ENCODE assay signal across 8 cellular contexts in the genomic region with DNA sequence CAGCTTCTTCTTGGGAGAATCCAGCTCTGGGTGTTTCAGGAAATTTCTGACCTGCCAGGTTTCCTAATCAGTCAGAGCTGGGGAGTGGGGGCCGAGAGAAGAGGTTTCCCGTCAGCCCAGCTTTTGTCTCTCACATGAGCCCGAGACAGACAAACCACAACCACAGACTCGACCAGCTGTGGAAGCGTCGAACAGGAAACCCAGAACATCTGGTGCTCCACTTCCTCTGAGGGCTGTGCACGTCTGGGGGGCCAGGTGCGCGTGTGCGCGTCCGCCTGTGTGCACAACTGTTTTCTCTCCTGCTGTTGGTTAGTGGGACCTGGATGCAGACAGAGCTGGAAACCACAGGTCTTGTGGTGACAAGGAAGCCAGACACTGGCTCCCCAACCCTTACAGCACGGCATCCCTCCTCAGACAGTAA.
DNase-seq lines count a peak whose midpoint lies in the region; ATAC-seq and TF ChIP-seq lines count a peak whose summit lies in the region.

No MANE protein-coding gene starts in this region.

- POLR2A ChIA-PET in WTC11 (lab: Charles Lee) (no interaction called here), RWPE1 (lab: Yijun Ruan, JAX; ENCODE audit: low non-redundant PET) (no interaction called here)

- H3K4me1 Mint-ChIP-seq in T-helper 17 cell (peaks cover 46% of the 10 kb centered on the region), WTC11 (peaks cover 21% of the 10 kb centered on the region)
- peaks cover 49% of the 10 kb centered on the region for H3K4me1 Mint-ChIP-seq in activated naive CD8-positive, alpha-beta T cell (ENCODE audit: low read depth)

- no peak for TF ChIP-seq CTCF in WTC11 (IDR thresholded peaks at IDR 0.05)
- no peak for TF ChIP-seq CTCF in RWPE1 (conservative IDR thresholded peaks at IDR 0.05; ENCODE audit: low read depth)

- in situ Hi-C loops in GM18951 (cut with MboI; ENCODE audit: low sequenced_read_pairs, unreplicated experiment): no loop called here

- peak; percentile 23 for TF ChIP-seq POLR2A in GM18951 (IDR thresholded peaks at IDR 0.05; ENCODE audit: extremely low read depth, insufficient read depth, insufficient read length)

- H3K27me3 Mint-ChIP-seq in T-helper 17 cell (no peaks in the 10 kb centered on the region), WTC11 (ENCODE audit: low read depth) (no peaks in the 10 kb centered on the region)
- H3K27me3 Mint-ChIP-seq in activated naive CD8-positive, alpha-beta T cell: peaks cover 1% of the 10 kb centered on the region

- H3K27ac Mint-ChIP-seq in T-helper 17 cell (peak overlapping the region; percentile 83), WTC11 (no peak overlapping the region)
- H3K27ac Mint-ChIP-seq in activated naive CD8-positive, alpha-beta T cell: peak overlapping the region; percentile 54

- no peaks in the 10 kb centered on the region for H3K9me3 ChIP-seq in T-helper 17 cell (ENCODE audit: control insufficient read depth, low read length, poor library complexity, severe bottlenecking)

- peak overlapping the region; percentile 66 for H3K4me3 Mint-ChIP-seq in T-helper 17 cell
- H3K4me3 Mint-ChIP-seq in activated naive CD8-positive, alpha-beta T cell: peak overlapping the region; percentile 74
- H3K4me3 Mint-ChIP-seq in WTC11: no peak overlapping the region

- ATAC-seq in HG03066 (IDR thresholded peaks at IDR 0.05; ENCODE audit: low read depth, unreplicated experiment) (peak; percentile 70), T-helper 17 cell (peak; percentile 71), WTC11 (no peak)

- DNase-seq in T-helper 17 cell (peak; percentile 53 to 77 (median 66)), WTC11 (ENCODE audit: low spot score) (no peak), HuH-7 (ENCODE audit: low spot score) (no peak), RWPE1 (ENCODE audit: low spot score) (no peak)
- DNase-seq in stimulated activated CD8-positive, alpha-beta memory T cell treated with anti-CD3 and anti-CD28 coated beads, Interleukin-12 subunit alpha, Interleukin-12 subunit beta, amount 100 ng/mL, for 4 hours (ENCODE audit: low read depth): peak; percentile 32

- no peaks in the 10 kb centered on the region for H3K9me3 Mint-ChIP-seq in activated naive CD8-positive, alpha-beta T cell (ENCODE audit: low read depth)
- H3K9me3 Mint-ChIP-seq in WTC11: no peaks in the 10 kb centered on the region

- H3K36me3 Mint-ChIP-seq in T-helper 17 cell (ENCODE audit: low read depth): no peaks in the 10 kb centered on the region
- no peaks in the 10 kb centered on the region for H3K36me3 Mint-ChIP-seq in activated naive CD8-positive, alpha-beta T cell
- no peaks in the 10 kb centered on the region for H3K36me3 Mint-ChIP-seq in WTC11

- no peak overlapping the region for H3K27ac ChIP-seq in RWPE1

- CTCF ChIA-PET in WTC11 (lab: Charles Lee): no interaction called here
- CTCF ChIA-PET in RWPE1 (lab: Yijun Ruan, JAX): interaction anchor here (0.6 to 1.2 kb wide), 2 partner anchors 65 to 137 kb away, joined by 3 to 5 read pairs; no protein-coding TSS in a partner anchor

TF ChIP-seq in WTC11, 78 proteins besides CTCF, POLR2A, EP300 and RAD21:
- TF ChIP-seq ZNF121 (CRISPR knock-in tag; IDR thresholded peaks at IDR 0.05) (no peak), OVOL2 (CRISPR knock-in tag; IDR thresholded peaks at IDR 0.05; ENCODE audit: borderline replicate concordance) (no peak), E2F1 (CRISPR knock-in tag; IDR thresholded peaks at IDR 0.05) (no peak), HMGA2 (CRISPR knock-in tag; IDR thresholded peaks at IDR 0.05) (no peak), IRF2 (CRISPR knock-in tag; IDR thresholded peaks at IDR 0.05; ENCODE audit: borderline replicate concordance, low read depth) (no peak), ZNF219 (CRISPR knock-in tag; IDR thresholded peaks at IDR 0.05; ENCODE audit: borderline replicate concordance) (no peak), TEAD1 (CRISPR knock-in tag; IDR thresholded peaks at IDR 0.05) (no peak), PRDM15 (CRISPR knock-in tag; IDR thresholded peaks at IDR 0.05) (no peak), NFYB (CRISPR knock-in tag; conservative IDR thresholded peaks at IDR 0.05; ENCODE audit: low read depth) (no peak), ZNF416 (CRISPR knock-in tag; IDR thresholded peaks at IDR 0.05) (no peak), SOX15 (CRISPR knock-in tag; IDR thresholded peaks at IDR 0.05) (no peak), MXD4 (CRISPR knock-in tag; IDR thresholded peaks at IDR 0.05; ENCODE audit: borderline replicate concordance) (no peak)
- TF ChIP-seq, protein P1, sequence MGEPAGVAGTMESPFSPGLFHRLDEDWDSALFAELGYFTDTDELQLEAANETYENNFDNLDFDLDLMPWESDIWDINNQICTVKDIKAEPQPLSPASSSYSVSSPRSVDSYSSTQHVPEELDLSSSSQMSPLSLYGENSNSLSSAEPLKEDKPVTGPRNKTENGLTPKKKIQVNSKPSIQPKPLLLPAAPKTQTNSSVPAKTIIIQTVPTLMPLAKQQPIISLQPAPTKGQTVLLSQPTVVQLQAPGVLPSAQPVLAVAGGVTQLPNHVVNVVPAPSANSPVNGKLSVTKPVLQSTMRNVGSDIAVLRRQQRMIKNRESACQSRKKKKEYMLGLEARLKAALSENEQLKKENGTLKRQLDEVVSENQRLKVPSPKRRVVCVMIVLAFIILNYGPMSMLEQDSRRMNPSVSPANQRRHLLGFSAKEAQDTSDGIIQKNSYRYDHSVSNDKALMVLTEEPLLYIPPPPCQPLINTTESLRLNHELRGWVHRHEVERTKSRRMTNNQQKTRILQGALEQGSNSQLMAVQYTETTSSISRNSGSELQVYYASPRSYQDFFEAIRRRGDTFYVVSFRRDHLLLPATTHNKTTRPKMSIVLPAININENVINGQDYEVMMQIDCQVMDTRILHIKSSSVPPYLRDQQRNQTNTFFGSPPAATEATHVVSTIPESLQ (CRISPR knock-in tag; IDR thresholded peaks at IDR 0.05): no peak
- TF ChIP-seq, protein P2, sequence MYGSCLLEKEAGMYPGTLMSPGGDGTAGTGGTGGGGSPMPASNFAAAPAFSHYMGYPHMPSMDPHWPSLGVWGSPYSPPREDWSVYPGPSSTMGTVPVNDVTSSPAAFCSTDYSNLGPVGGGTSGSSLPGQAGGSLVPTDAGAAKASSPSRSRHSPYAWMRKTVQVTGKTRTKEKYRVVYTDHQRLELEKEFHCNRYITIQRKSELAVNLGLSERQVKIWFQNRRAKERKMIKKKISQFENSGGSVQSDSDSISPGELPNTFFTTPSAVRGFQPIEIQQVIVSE (CRISPR knock-in tag; IDR thresholded peaks at IDR 0.05; ENCODE audit: borderline replicate concordance): no peak

Comparison
In these comparisons a context has a peak if more than half of its experiments do, and no peak if none do; other contexts are left out.
1. DNase-seq: peak in T-helper 17 cell (3 of 3) and stimulated activated CD8-positive, alpha-beta memory T cell treated with anti-CD3 and anti-CD28 coated beads, Interleukin-12 subunit alpha, Interleukin-12 subunit beta, amount 100 ng/mL, for 4 hours (single experiment); none in WTC11 (single experiment), HuH-7 (single experiment) and RWPE1 (single experiment).